Comparison of ENCODE assay signal across 1 cellular context in the genomic region with DNA sequence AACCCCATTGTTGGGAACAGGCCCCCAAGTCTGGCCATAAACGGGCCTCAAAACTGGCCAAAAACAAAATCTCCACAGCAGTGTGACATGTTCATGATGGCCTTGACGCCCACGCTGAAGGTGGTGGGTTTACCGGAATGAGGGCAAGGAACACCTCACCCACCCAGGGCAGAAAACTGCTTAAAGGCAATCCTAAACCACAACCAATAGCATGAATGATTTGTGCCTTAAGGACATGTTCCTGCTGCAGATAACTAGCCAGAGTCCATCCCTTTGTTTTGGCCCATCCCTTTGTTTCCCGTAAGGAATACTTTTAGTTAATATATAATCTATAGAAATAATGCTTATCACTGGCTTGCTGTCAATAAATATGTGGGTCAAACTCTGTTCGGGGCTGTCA.
TF ChIP-seq lines count a peak whose summit lies in the region.

No MANE protein-coding gene starts in this region.

TF ChIP-seq in A549, 52 proteins besides CTCF, POLR2A, EP300 and RAD21 (continued from another document):
- no peak for TF ChIP-seq NFE2L2 (conservative IDR thresholded peaks at IDR 0.05; ENCODE audit: low read length)
- TF ChIP-seq GATA3 (IDR thresholded peaks at IDR 0.05; ENCODE audit: borderline replicate concordance): no peak
- TF ChIP-seq EHMT2 (IDR thresholded peaks at IDR 0.05; ENCODE audit: low read depth): no peak
- TF ChIP-seq CBX2 (IDR thresholded peaks at IDR 0.05; ENCODE audit: borderline replicate concordance, low read depth): no peak
- no peak for TF ChIP-seq EHF (CRISPR knock-in tag; IDR thresholded peaks at IDR 0.05)
- TF ChIP-seq, protein P1, sequence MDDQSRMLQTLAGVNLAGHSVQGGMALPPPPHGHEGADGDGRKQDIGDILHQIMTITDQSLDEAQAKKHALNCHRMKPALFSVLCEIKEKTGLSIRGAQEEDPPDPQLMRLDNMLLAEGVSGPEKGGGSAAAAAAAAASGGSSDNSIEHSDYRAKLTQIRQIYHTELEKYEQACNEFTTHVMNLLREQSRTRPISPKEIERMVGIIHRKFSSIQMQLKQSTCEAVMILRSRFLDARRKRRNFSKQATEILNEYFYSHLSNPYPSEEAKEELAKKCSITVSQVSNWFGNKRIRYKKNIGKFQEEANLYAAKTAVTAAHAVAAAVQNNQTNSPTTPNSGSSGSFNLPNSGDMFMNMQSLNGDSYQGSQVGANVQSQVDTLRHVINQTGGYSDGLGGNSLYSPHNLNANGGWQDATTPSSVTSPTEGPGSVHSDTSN (IDR thresholded peaks at IDR 0.05): no peak
- TF ChIP-seq POLR2AphosphoS2 (conservative IDR thresholded peaks at IDR 0.05; ENCODE audit: low read length): no peak
- TF ChIP-seq FOXS1 (CRISPR knock-in tag; IDR thresholded peaks at IDR 0.05): no peak
- TF ChIP-seq RNF2 (IDR thresholded peaks at IDR 0.05; ENCODE audit: borderline replicate concordance, low read depth): no peak
